Comparison of ENCODE assay signal across 20 cellular contexts in the genomic region with DNA sequence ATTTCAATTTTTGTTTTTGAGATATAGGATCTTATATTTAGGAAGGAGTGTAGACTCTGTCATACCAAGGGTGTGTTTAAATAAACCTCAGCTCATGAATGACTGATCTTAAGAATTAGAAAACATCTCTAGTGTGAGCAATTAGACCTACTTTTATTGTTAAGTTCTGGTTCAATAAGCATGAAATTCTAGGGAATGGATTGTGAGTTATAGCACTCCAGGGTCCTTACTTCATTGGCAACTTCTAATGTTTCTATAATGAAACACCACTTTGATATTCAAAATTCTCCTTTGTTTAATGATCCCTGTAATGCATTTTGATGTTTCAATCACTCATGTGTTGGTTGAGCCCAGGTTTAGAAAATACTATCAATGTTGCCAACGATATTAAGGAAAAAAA.
DNase-seq lines count a peak whose midpoint lies in the region; ATAC-seq, FAIRE-seq and TF ChIP-seq lines count a peak whose summit lies in the region.
"Had no signal": no experiment of that assay in that cellular context is flagged by ENCODE, and none has a peak within 500 bp of the region (broad histone marks: within the 10 kb centered on the region; RNA-seq: fewer than 3 reads in every experiment).

No MANE protein-coding gene starts in this region.

- no peak overlapping the region for H3K4me3 ChIP-seq in H7 (ENCODE audit: insufficient read depth, low read depth, low read length)
- H3K4me3 ChIP-seq: GM12878, HAP-1 had no signal

- H3K27me3 ChIP-seq in H7 (ENCODE audit: control insufficient read depth, insufficient read depth, low read length) = no peaks in the 10 kb centered on the region

- no peak for ATAC-seq in GM21423 (IDR thresholded peaks at IDR 0.05; ENCODE audit: unreplicated experiment)
- ATAC-seq: GM12878, HepG2 had no signal

- DNase-seq in LHCN-M2 (ENCODE audit: low read depth) (peak; percentile 3), RCC 7860 (ENCODE audit: low spot score) (peak; percentile 13), glomerular visceral epithelial cell (ENCODE audit: extremely low spot score) (peak; percentile 46), left kidney (ENCODE audit: low read depth, low spot score) (peak; percentile 29), GM20000 (ENCODE audit: low spot score) (no peak), KG1 (lab: John Stamatoyannopoulos, UW) (no peak), H7 (no peak)
- DNase-seq: AML-193; Calu3; CD4-positive, alpha-beta memory T cell; DMS79 treated with DMSO at 0.1 percent for 48 hours; GF-D8; KBM-7 had no signal

- peak; percentile 88 for FAIRE-seq in RCC 7860 (lab: Jason Lieb, UNC)
- FAIRE-seq: A204.1, GM12878, GM19239, H1, HepG2 had no signal

- H3K36me3 ChIP-seq in H7 (replicated peaks; ENCODE audit: control insufficient read depth, insufficient read depth, low read length) = no peaks in the 10 kb centered on the region
- H3K36me3 ChIP-seq: HAP-1 had no signal

- TF ChIP-seq CTCF in GM20000 (IDR thresholded peaks at IDR 0.05; ENCODE audit: extremely low read depth, missing control alignments) = no peak

Comparison
In these comparisons a context has a peak if more than half of its experiments do, and no peak if none do; other contexts are left out.
1. DNase-seq: peak in LHCN-M2 (single experiment), RCC 7860 (single experiment), glomerular visceral epithelial cell (single experiment) and left kidney (single experiment); none in GM20000 (single experiment), KG1 (single experiment) and H7 (single experiment).